ENCODE assay signal across 1 cellular context in the genomic region with DNA sequence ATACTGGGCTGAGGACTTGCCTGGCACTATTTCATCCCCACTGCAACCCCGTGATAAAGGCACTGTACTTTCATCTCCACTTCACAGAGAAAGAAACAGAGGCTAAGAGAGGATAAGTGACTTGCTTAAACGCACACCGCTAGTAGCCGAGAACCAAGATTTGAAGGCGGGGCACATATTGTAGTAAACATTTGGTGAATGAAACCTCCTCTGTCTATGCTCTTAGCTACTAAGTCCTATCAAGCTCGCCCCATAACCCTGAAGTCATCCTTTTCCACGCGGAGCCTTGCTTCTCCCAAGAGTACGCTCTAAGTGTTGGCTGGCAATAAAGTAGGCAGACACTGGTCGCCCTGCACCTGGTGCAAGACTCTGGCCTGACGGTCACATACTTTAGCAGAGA.
TF ChIP-seq lines count a peak whose summit lies in the region.

No MANE protein-coding gene starts in this region.

TF ChIP-seq in GM23338, 12 proteins besides CTCF, POLR2A, EP300 and RAD21 (continued from another document):
- TF ChIP-seq, protein P1, sequence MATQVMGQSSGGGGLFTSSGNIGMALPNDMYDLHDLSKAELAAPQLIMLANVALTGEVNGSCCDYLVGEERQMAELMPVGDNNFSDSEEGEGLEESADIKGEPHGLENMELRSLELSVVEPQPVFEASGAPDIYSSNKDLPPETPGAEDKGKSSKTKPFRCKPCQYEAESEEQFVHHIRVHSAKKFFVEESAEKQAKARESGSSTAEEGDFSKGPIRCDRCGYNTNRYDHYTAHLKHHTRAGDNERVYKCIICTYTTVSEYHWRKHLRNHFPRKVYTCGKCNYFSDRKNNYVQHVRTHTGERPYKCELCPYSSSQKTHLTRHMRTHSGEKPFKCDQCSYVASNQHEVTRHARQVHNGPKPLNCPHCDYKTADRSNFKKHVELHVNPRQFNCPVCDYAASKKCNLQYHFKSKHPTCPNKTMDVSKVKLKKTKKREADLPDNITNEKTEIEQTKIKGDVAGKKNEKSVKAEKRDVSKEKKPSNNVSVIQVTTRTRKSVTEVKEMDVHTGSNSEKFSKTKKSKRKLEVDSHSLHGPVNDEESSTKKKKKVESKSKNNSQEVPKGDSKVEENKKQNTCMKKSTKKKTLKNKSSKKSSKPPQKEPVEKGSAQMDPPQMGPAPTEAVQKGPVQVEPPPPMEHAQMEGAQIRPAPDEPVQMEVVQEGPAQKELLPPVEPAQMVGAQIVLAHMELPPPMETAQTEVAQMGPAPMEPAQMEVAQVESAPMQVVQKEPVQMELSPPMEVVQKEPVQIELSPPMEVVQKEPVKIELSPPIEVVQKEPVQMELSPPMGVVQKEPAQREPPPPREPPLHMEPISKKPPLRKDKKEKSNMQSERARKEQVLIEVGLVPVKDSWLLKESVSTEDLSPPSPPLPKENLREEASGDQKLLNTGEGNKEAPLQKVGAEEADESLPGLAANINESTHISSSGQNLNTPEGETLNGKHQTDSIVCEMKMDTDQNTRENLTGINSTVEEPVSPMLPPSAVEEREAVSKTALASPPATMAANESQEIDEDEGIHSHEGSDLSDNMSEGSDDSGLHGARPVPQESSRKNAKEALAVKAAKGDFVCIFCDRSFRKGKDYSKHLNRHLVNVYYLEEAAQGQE (IDR thresholded peaks at IDR 0.05; ENCODE audit: unreplicated experiment), result no peak
- TF ChIP-seq EZH2phosphoT487 (IDR thresholded peaks at IDR 0.05; ENCODE audit: unreplicated experiment), result no peak
- no peak for TF ChIP-seq CREB1 (CRISPR knock-in tag; IDR thresholded peaks at IDR 0.05; ENCODE audit: low read depth)
TF ChIP-seq in GM23338: peak in this region for 0.
